ENCODE assay signal across 21 cellular contexts in genomic region chr10:133058267-133059092, GRCh38. TPM values are rescaled to one million over a fixed set of nuclear protein-coding genes. Genes with fewer than 3 reads are reported as not detected.
DNase-seq lines count a peak whose midpoint lies in the region; ATAC-seq and TF ChIP-seq lines count a peak whose summit lies in the region.
"Had no signal": no experiment of that assay in that cellular context is flagged by ENCODE, and none has a peak within 500 bp of the region (broad histone marks: within the 10 kb centered on the region; RNA-seq: fewer than 3 reads in every experiment).

No MANE protein-coding gene starts in this region.

- H3K4me3 ChIP-seq in A673 (ENCODE audit: low read depth, low read length, poor library complexity, severe bottlenecking) (no peak overlapping the region), NB4 (ENCODE audit: low read depth, low read length) (no peak overlapping the region)
- H3K4me3 ChIP-seq: sigmoid colon had no signal

- H3K9me3 Mint-ChIP-seq in effector memory CD8-positive, alpha-beta T cell: no peaks in the 10 kb centered on the region

- no peak for ATAC-seq in effector memory CD8-positive, alpha-beta T cell (replicated peaks)
- ATAC-seq in GM18520 (IDR thresholded peaks at IDR 0.05; ENCODE audit: unreplicated experiment): no peak
- ATAC-seq: left colon had no signal

- H3K27me3 Mint-ChIP-seq in effector memory CD8-positive, alpha-beta T cell: peaks cover 0 to 31% of the 10 kb centered on the region in 2 donors

- TF ChIP-seq POLR2A in NB4 (IDR thresholded peaks at IDR 0.05; ENCODE audit: extremely low read depth, insufficient read length) (no peak), erythroblast (IDR thresholded peaks at IDR 0.05; ENCODE audit: low read length) (no peak)

- H3K4me1 Mint-ChIP-seq in effector memory CD8-positive, alpha-beta T cell (ENCODE audit: low read depth in 2 of 2): peaks cover 13 to 18% of the 10 kb centered on the region in 2 donors
- H3K4me1 Mint-ChIP-seq: B cell, endodermal cell had no signal

- no TSS peak for BruUV-seq in A673 (replicated peaks; lab: Mats Ljungman, UMichigan)

- peak overlapping the region in 1 of 2 donors; percentile 50 for H3K27ac Mint-ChIP-seq in effector memory CD8-positive, alpha-beta T cell
- H3K27ac Mint-ChIP-seq: B cell, endodermal cell had no signal

- no peaks in the 10 kb centered on the region for H3K36me3 Mint-ChIP-seq in effector memory CD8-positive, alpha-beta T cell (ENCODE audit: insufficient read depth)

- peak overlapping the region; percentile 39 to 63 for H3K4me3 Mint-ChIP-seq in effector memory CD8-positive, alpha-beta T cell
- H3K4me3 Mint-ChIP-seq: B cell, endodermal cell had no signal

- H3K36me3 ChIP-seq in A673 (ENCODE audit: insufficient read depth, low read length, poor library complexity, severe bottlenecking): no peaks in the 10 kb centered on the region
- H3K36me3 ChIP-seq: sigmoid colon had no signal

- no peak overlapping the region for H3K27ac ChIP-seq in A673 (ENCODE audit: low read depth, low read length, poor library complexity, severe bottlenecking)
- H3K27ac ChIP-seq: sigmoid colon had no signal

- DNase-seq in A673 (ENCODE audit: low spot score) (peak; percentile 30), DMS114 treated with DMSO at 0.1 percent for 48 hours (lab: John Stamatoyannopoulos, UW; ENCODE audit: unreplicated experiment) (peak; percentile 50), NB4 (ENCODE audit: low read depth) (peak; percentile 26), erythroblast (lab: John Stamatoyannopoulos, UW) (no peak), NCI-H1417 treated with DMSO at 0.1 percent for 48 hours (lab: John Stamatoyannopoulos, UW) (no peak), foreskin melanocyte (no peak)
- no peak for DNase-seq in effector memory CD8-positive, alpha-beta T cell
- DNase-seq: activated CD4-positive, alpha-beta T cell treated with anti-CD3 and anti-CD28 coated beads, Interleukin-2, amount 50 U/mL, for 48 hours; amygdala; cerebellar nuclear complex; DMS79; endodermal cell; left colon; NCI-H1436 treated with DMSO at 0.1 percent for 48 hours; NCI-H226; sigmoid colon; stimulated activated CD4-positive, alpha-beta T cell treated with anti-CD3 and anti-CD28 coated beads, Interleukin-2, amount 100 ng/mL, for 24 hours had no signal

- TF ChIP-seq CTCF in A673 (conservative IDR thresholded peaks at IDR 0.05; ENCODE audit: low read depth, low read length): no peak
- no peak for TF ChIP-seq CTCF in NB4 (IDR thresholded peaks at IDR 0.05; ENCODE audit: low read depth, low read length)

- POLR2A ChIA-PET in A673 (lab: Charles Lee; ENCODE audit: low non-redundant PET): no interaction called here

- CTCF ChIA-PET in A673 (lab: Charles Lee): no interaction called here

- H3K27me3 ChIP-seq in A673 (replicated peaks; ENCODE audit: insufficient read depth, low read depth, low read length, poor library complexity): no peaks in the 10 kb centered on the region

- intact Hi-C loops in A673 (cut with micrococcal nuclease; ENCODE audit: unreplicated experiment): no loop called here

- no peaks in the 10 kb centered on the region for H3K4me1 ChIP-seq in A673 (ENCODE audit: insufficient read depth, low read length, poor library complexity, severe bottlenecking)
- H3K4me1 ChIP-seq: sigmoid colon had no signal

- H3K9me3 ChIP-seq in A673 (ENCODE audit: low read depth, low read length, poor library complexity, severe bottlenecking): no peaks in the 10 kb centered on the region
- H3K9me3 ChIP-seq: sigmoid colon had no signal

RNA-seq across cellular contexts. Expression of gene ADGRA1, which starts 29.2 kb away (rescaled TPM):
- total RNA-seq in A673 (2021): 0.82 and 0.87 TPM in 2 replicates
- total RNA-seq: B cell, left colon, osteocyte, SK-MEL-5 had no signal

Comparison
In these comparisons a context has a peak if more than half of its experiments do, and no peak if none do; other contexts are left out.
1. DNase-seq: peak in A673 (single experiment), DMS114 treated with DMSO at 0.1 percent for 48 hours (single experiment) and NB4 (single experiment); none in effector memory CD8-positive, alpha-beta T cell (0 of 3), erythroblast (0 of 2), NCI-H1417 treated with DMSO at 0.1 percent for 48 hours (single experiment) and foreskin melanocyte (single experiment).